21 cellular contexts compared by ENCODE assay signal in genomic region chr9:80028501-80028900, GRCh38.
DNase-seq lines count a peak whose midpoint lies in the region; TF ChIP-seq lines count a peak whose summit lies in the region.
"Had no signal": no experiment of that assay in that cellular context is flagged by ENCODE, and none has a peak within 500 bp of the region (broad histone marks: within the 10 kb centered on the region; RNA-seq: fewer than 3 reads in every experiment).

No MANE protein-coding gene starts in this region.

- H3K4me1 Mint-ChIP-seq in activated CD4-positive, alpha-beta T cell treated with anti-CD3 and anti-CD28 coated beads, Interleukin-2, amount 10 ng/mL, durations not matched to agents 24 days and 14 days: no peaks in the 10 kb centered on the region

- H3K4me3 Mint-ChIP-seq in activated CD4-positive, alpha-beta T cell treated with anti-CD3 and anti-CD28 coated beads, Interleukin-2, amount 10 ng/mL, durations not matched to agents 24 days and 14 days: no peak overlapping the region
- H3K4me3 Mint-ChIP-seq: activated CD4-positive, alpha-beta T cell treated with anti-CD3 and anti-CD28 coated beads for 36 hours; activated T-cell treated with anti-CD3 and anti-CD28 coated beads, Interleukin-2, amount 50 U/mL, for 72 hours; CD4-positive, alpha-beta T cell; effector memory CD8-positive, alpha-beta T cell had no signal

- DNase-seq in AG10803 (ENCODE audit: low read depth) (peak; percentile 86), HS-5 (ENCODE audit: low read depth) (peak; percentile 62), epidermal melanocyte (ENCODE audit: insufficient read length, low spot score) (peak; percentile 63), myocyte (ENCODE audit: low read depth) (peak; percentile 32), SJCRH30 (no peak), inferior parietal cortex (ENCODE audit: extremely low spot score) (no peak), D341Med (ENCODE audit: low spot score) (no peak)
- DNase-seq in activated CD4-positive, alpha-beta T cell treated with anti-CD3 and anti-CD28 coated beads, Interleukin-2, amount 10 ng/mL, durations not matched to agents 24 days and 14 days: no peak
- DNase-seq: activated CD4-positive, alpha-beta T cell treated with anti-CD3 and anti-CD28 coated beads for 36 hours; activated naive CD4-positive, alpha-beta T cell treated with anti-CD3 and anti-CD28 coated beads, Interleukin-2, amount 50 U/mL, for 16 hours; activated T-cell treated with anti-CD3 and anti-CD28 coated beads, Interleukin-2, amount 50 U/mL, for 72 hours; CD4-positive, alpha-beta T cell; effector memory CD8-positive, alpha-beta T cell; esophagus squamous epithelium; heart right ventricle; NCI-H1417; NCI-H526; uterus had no signal

- no peaks in the 10 kb centered on the region; the same call in 1 of the 2 replicates for H3K4me1 ChIP-seq in SJCRH30
- H3K4me1 ChIP-seq: A549, ascending aorta, heart right ventricle, uterus had no signal

- no peak for TF ChIP-seq CTCF in AG10803 (conservative IDR thresholded peaks at IDR 0.05; ENCODE audit: low read length)

- H3K27ac Mint-ChIP-seq in activated CD4-positive, alpha-beta T cell treated with anti-CD3 and anti-CD28 coated beads, Interleukin-2, amount 10 ng/mL, durations not matched to agents 24 days and 14 days: no peak overlapping the region
- H3K27ac Mint-ChIP-seq: activated CD4-positive, alpha-beta T cell treated with anti-CD3 and anti-CD28 coated beads for 36 hours; activated T-cell treated with anti-CD3 and anti-CD28 coated beads, Interleukin-2, amount 50 U/mL, for 72 hours; CD4-positive, alpha-beta T cell; effector memory CD8-positive, alpha-beta T cell had no signal

- no peaks in the 10 kb centered on the region for H3K27me3 ChIP-seq in SJCRH30
- H3K27me3 ChIP-seq: ascending aorta, esophagus squamous epithelium, heart right ventricle, neutrophil, uterus had no signal

- H3K36me3 Mint-ChIP-seq in activated CD4-positive, alpha-beta T cell treated with anti-CD3 and anti-CD28 coated beads, Interleukin-2, amount 10 ng/mL, durations not matched to agents 24 days and 14 days (ENCODE audit: low read depth): no peaks in the 10 kb centered on the region

- no peaks in the 10 kb centered on the region for H3K9me3 ChIP-seq in SJCRH30 (replicated peaks)
- H3K9me3 ChIP-seq: A549, ascending aorta, neutrophil, uterus had no signal

- no peaks in the 10 kb centered on the region for H3K36me3 ChIP-seq in SJCRH30
- H3K36me3 ChIP-seq: ascending aorta, esophagus squamous epithelium, heart right ventricle, neutrophil, uterus had no signal

- intact Hi-C loops in activated CD4-positive, alpha-beta T cell treated with anti-CD3 and anti-CD28 coated beads, Interleukin-2, amount 10 ng/mL, durations not matched to agents 24 days and 14 days (cut with micrococcal nuclease): no loop called here

- no peak overlapping the region for H3K27ac ChIP-seq in SJCRH30
- H3K27ac ChIP-seq: A549, ascending aorta, heart right ventricle, neutrophil, uterus had no signal

- H3K4me3 ChIP-seq in AG10803 (ENCODE audit: low read length) (no peak overlapping the region), SJCRH30 (no peak overlapping the region)
- H3K4me3 ChIP-seq: A549, ascending aorta, esophagus squamous epithelium, heart right ventricle, uterus had no signal

- H3K27me3 Mint-ChIP-seq in activated CD4-positive, alpha-beta T cell treated with anti-CD3 and anti-CD28 coated beads, Interleukin-2, amount 10 ng/mL, durations not matched to agents 24 days and 14 days: no peaks in the 10 kb centered on the region
- H3K27me3 Mint-ChIP-seq: CD4-positive, alpha-beta T cell had no signal

- H3K9me3 Mint-ChIP-seq in activated CD4-positive, alpha-beta T cell treated with anti-CD3 and anti-CD28 coated beads, Interleukin-2, amount 10 ng/mL, durations not matched to agents 24 days and 14 days: no peaks in the 10 kb centered on the region

Comparison
In these comparisons a context has a peak if more than half of its experiments do, and no peak if none do; other contexts are left out.
1. DNase-seq: peak in AG10803 (single experiment), HS-5 (single experiment), epidermal melanocyte (single experiment) and myocyte (single experiment); none in SJCRH30 (0 of 2), inferior parietal cortex (single experiment), activated CD4-positive, alpha-beta T cell treated with anti-CD3 and anti-CD28 coated beads, Interleukin-2, amount 10 ng/mL, durations not matched to agents 24 days and 14 days (single experiment) and D341Med (single experiment).